ENCODE assay signal across 21 cellular contexts in the genomic region with DNA sequence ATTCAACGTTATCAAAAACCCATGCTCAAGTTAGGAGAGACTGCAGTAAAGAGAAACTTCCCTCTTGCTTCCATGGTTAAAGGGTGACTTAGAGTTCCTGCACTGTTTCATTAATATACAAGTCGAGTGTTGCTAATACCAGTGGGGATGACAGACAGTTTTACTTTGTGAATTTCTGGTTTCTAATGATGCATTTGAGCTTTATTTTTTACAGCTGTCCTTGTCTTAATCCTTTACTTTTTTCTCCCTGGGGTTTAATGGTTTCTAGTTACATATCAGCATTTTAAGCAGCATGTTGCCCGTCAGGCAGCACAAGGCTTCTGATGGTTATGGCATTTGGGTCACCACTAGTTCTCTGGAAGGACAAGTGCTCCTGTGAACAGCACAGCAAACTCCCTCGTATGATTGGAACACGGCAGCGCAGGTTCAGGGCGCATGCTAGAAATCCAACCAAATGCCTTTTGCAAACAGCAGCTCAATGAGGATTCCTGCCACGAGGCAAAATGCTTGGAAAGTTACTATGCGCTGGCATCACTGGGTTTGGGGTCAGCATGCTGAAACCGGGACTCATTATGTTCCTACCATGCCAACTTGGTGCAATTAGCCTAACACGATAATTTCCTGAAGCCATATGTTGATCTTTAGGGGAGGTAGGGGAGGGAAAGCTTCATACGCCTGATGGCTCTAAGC.
DNase-seq lines count a peak whose midpoint lies in the region; ATAC-seq lines count a peak whose summit lies in the region.
"Had no signal": no experiment of that assay in that cellular context is flagged by ENCODE, and none has a peak within 500 bp of the region (broad histone marks: within the 10 kb centered on the region; RNA-seq: fewer than 3 reads in every experiment).

No MANE protein-coding gene starts in this region.

- DNase-seq in DMS 273 (lab: John Stamatoyannopoulos, UW; ENCODE audit: unreplicated experiment) = peak; percentile 81
- DNase-seq in NCI-H1694 (lab: John Stamatoyannopoulos, UW) = peak; percentile 73
- DNase-seq in SJCRH30 = peak; percentile 30 to 57
- DNase-seq in myocyte (ENCODE audit: low read depth) = peak; percentile 19
- no peak for DNase-seq in left colon
- no peak for DNase-seq in activated effector memory CD4-positive, alpha-beta T cell treated with Interleukin-2 at 50 U/mL for 16 hours
- DNase-seq: CD4-positive, CD25-positive, alpha-beta regulatory T cell; NCI-H1048; NCI-H1417 treated with DMSO at 0.1 percent for 48 hours; NCI-H1930; NCI-H2107; NCI-H748 treated with DMSO at 0.1 percent for 48 hours; NK-92 treated with Interleukin-12 subunit alpha and Interleukin-12 subunit beta, amount 100 ng/mL, for 24 hours; PC-3; T-cell had no signal

- no peak overlapping the region for H3K27ac ChIP-seq in SJCRH30
- H3K27ac ChIP-seq: BLaER1, SJSA1 had no signal

- no peaks in the 10 kb centered on the region for H3K36me3 ChIP-seq in SJCRH30
- H3K36me3 ChIP-seq: BLaER1, SJSA1 had no signal

- intact Hi-C loops in left colon (cut with DNase I, micrococcal nuclease) = no loop called here

- H3K4me3 ChIP-seq in SJCRH30 = no peak overlapping the region
- H3K4me3 ChIP-seq: BLaER1, SJSA1 had no signal

- ATAC-seq in left colon (no peak), GM18870 (IDR thresholded peaks at IDR 0.05; ENCODE audit: unreplicated experiment) (no peak), GM19351 (IDR thresholded peaks at IDR 0.05; ENCODE audit: unreplicated experiment) (no peak)
- ATAC-seq: HCT116, PC-3, Right ventricle myocardium inferior, T-cell had no signal

- peaks cover 17% of the 10 kb centered on the region for H3K4me1 ChIP-seq in SJCRH30

- no peaks in the 10 kb centered on the region for H3K27me3 ChIP-seq in SJCRH30
- H3K27me3 ChIP-seq: BLaER1, SJSA1 had no signal

- H3K9me3 ChIP-seq in SJCRH30 (replicated peaks) = no peaks in the 10 kb centered on the region
- H3K9me3 ChIP-seq: SJSA1 had no signal

Comparison
In these comparisons a context has a peak if more than half of its experiments do, and no peak if none do; other contexts are left out.
1. DNase-seq: peak in DMS 273 (single experiment), NCI-H1694 (single experiment), SJCRH30 (2 of 2) and myocyte (single experiment); none in left colon (0 of 2) and activated effector memory CD4-positive, alpha-beta T cell treated with Interleukin-2 at 50 U/mL for 16 hours (single experiment).